24 cellular contexts compared by ENCODE assay signal in the genomic region with DNA sequence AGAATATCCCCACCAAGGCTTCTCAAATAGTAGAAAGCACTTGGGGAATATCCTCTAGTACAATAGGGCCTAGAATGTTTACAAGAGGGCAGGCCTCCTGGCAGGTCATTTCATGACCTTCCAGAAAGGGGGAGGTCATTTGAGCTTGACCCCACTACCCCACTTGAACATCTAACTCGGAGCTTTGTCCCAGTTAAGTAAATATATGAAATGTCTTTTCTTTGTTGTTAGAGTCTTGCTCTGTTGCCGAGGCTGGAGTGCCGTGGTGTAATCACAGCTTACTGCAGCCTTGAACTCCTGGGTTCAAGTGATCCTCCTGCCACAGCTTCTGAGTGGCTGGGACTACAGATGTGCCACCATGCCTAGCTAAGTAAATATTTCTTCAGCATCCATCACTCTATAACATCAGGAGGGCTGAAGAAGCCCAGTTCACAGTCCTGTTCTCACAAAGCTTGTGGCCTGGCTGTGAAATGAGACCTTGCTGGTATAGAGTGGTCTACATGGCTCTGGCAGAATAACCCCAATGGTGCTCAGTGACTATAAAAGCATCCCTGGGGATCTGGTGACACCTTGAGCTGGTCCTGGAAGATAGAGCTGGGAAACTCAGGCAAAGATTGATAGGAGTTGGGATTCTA.
DNase-seq lines count a peak whose midpoint lies in the region; ATAC-seq and TF ChIP-seq lines count a peak whose summit lies in the region.
"Had no signal": no experiment of that assay in that cellular context is flagged by ENCODE, and none has a peak within 500 bp of the region (broad histone marks: within the 10 kb centered on the region; RNA-seq: fewer than 3 reads in every experiment).

No MANE protein-coding gene starts in this region.

- no peaks in the 10 kb centered on the region for H3K36me3 Mint-ChIP-seq in MCF 10A (ENCODE audit: insufficient read depth, unreplicated experiment)
- peaks cover 0 to 8% (median 0%) of the 10 kb centered on the region in 5 donors for H3K36me3 Mint-ChIP-seq in naive thymus-derived CD4-positive, alpha-beta T cell
- H3K36me3 Mint-ChIP-seq: neural progenitor cell had no signal

- H3K4me1 Mint-ChIP-seq in MCF 10A (ENCODE audit: insufficient read depth, unreplicated experiment) = peaks cover 16% of the 10 kb centered on the region
- H3K4me1 Mint-ChIP-seq in naive thymus-derived CD4-positive, alpha-beta T cell = peaks cover 36 to 75% (median 67%) of the 10 kb centered on the region in 7 donors

- H3K9me3 Mint-ChIP-seq in MCF 10A (ENCODE audit: unreplicated experiment) = no peaks in the 10 kb centered on the region
- H3K9me3 Mint-ChIP-seq in naive thymus-derived CD4-positive, alpha-beta T cell = peaks cover 0 to 2% (median 0%) of the 10 kb centered on the region in 11 donors
- H3K9me3 Mint-ChIP-seq: neural progenitor cell had no signal

- no peaks in the 10 kb centered on the region for H3K27me3 Mint-ChIP-seq in MCF 10A (ENCODE audit: insufficient read depth, unreplicated experiment)
- peaks cover 0 to 16% (median 0%) of the 10 kb centered on the region in 5 donors for H3K27me3 Mint-ChIP-seq in naive thymus-derived CD4-positive, alpha-beta T cell

- H3K9ac ChIP-seq in mammary epithelial cell (ENCODE audit: insufficient read depth, low read length) = no peak overlapping the region
- H3K9ac ChIP-seq: neural progenitor cell had no signal

- dilution Hi-C loops in mammary epithelial cell (cut with HindIII; ENCODE audit: low sequenced_read_pairs) = loop anchor here (5.0 to 10.0 kb wide), 2 partner anchors 55 to 103 kb away; no protein-coding TSS in a partner anchor

- 97% methylated on average over 3 of the region's 3 CpGs for WGBS in mammary epithelial cell (ENCODE audit: low coverage, missing lambda C conversion rate)

- no peak overlapping the region for H3K4me2 ChIP-seq in mammary epithelial cell (ENCODE audit: insufficient read depth, low read depth, low read length)
- H3K4me2 ChIP-seq: neural progenitor cell had no signal

- no peak overlapping the region for H3K4me3 Mint-ChIP-seq in MCF 10A (ENCODE audit: unreplicated experiment)
- peak overlapping the region in 9 of 10 donors; percentile 3 to 85 (median 78) for H3K4me3 Mint-ChIP-seq in naive thymus-derived CD4-positive, alpha-beta T cell

- no peak overlapping the region for H3K27ac ChIP-seq in mammary epithelial cell (ENCODE audit: insufficient read depth, low read depth, low read length)
- H3K27ac ChIP-seq in RWPE2 (ENCODE audit: poor library complexity, severe bottlenecking) = peak overlapping the region; percentile 66
- H3K27ac ChIP-seq in naive thymus-derived CD4-positive, alpha-beta T cell (ENCODE audit: low read depth, low read length) = no peak overlapping the region
- H3K27ac ChIP-seq: neural progenitor cell, prostate gland had no signal

- TF ChIP-seq CTCF in MCF 10A (IDR thresholded peaks at IDR 0.05; ENCODE audit: unreplicated experiment) = no peak
- TF ChIP-seq CTCF in mammary epithelial cell (conservative IDR thresholded peaks at IDR 0.05 in 1 of 2, IDR thresholded peaks at IDR 0.05 in 1 of 2; ENCODE audit: extremely low read depth in 1 of 2, insufficient read depth in 1 of 2, low read depth in 1 of 2, low read length in 2 of 2) = no peak
- TF ChIP-seq CTCF in RWPE2 (IDR thresholded peaks at IDR 0.05; ENCODE audit: poor library complexity, severe bottlenecking) = no peak

- H3K4me1 ChIP-seq in mammary epithelial cell (ENCODE audit: insufficient read depth, low read length) = peaks cover 11% of the 10 kb centered on the region
- peaks cover 22% of the 10 kb centered on the region for H3K4me1 ChIP-seq in RWPE2 (ENCODE audit: insufficient read depth, poor library complexity, severe bottlenecking)
- H3K4me1 ChIP-seq in naive thymus-derived CD4-positive, alpha-beta T cell (ENCODE audit: control insufficient read depth in 2 of 2, insufficient read depth in 2 of 2, low read length in 2 of 2) = peaks cover 36 to 51% of the 10 kb centered on the region in 2 donors
- H3K4me1 ChIP-seq: prostate gland had no signal

- no peak overlapping the region for H2AFZ ChIP-seq in mammary epithelial cell (ENCODE audit: low read depth, low read length)
- H2AFZ ChIP-seq: neural progenitor cell had no signal

- BruUV-seq in MCF 10A (replicated peaks; lab: Mats Ljungman, UMichigan) (no TSS peak), mammary epithelial cell (replicated peaks; lab: Mats Ljungman, UMichigan) (no TSS peak)

- in situ Hi-C loops in mammary epithelial cell (cut with MboI; ENCODE audit: low sequenced_read_pairs in 2 of 2) = no loop called here

- peak overlapping the region; percentile 10 for H3K27ac Mint-ChIP-seq in MCF 10A (ENCODE audit: low read depth, unreplicated experiment)
- peak overlapping the region in 8 of 9 donors; percentile 8 to 80 (median 44) for H3K27ac Mint-ChIP-seq in naive thymus-derived CD4-positive, alpha-beta T cell
- H3K27ac Mint-ChIP-seq: neural progenitor cell had no signal

- H4K20me1 ChIP-seq in mammary epithelial cell (ENCODE audit: insufficient read depth, low read length) = no peaks in the 10 kb centered on the region

- POLR2A ChIA-PET in MCF 10A (lab: Yijun Ruan, JAX) = interaction anchor here (1.4 to 2.1 kb wide), 2 partner anchors 11 to 25 kb away, joined by 5 to 8 read pairs; no protein-coding TSS in a partner anchor
- POLR2A ChIA-PET in naive thymus-derived CD4-positive, alpha-beta T cell (lab: Charles Lee) = interaction anchor here (1.0 to 2.0 kb wide), 3 partner anchors 15 to 198 kb away, joined by 3 to 9 read pairs (median 4); partner anchors contain the start of genes ABTB2 and CAPRIN1

- H3K9me3 ChIP-seq in mammary epithelial cell (replicated peaks; ENCODE audit: insufficient read depth, low read length) (no peaks in the 10 kb centered on the region), RWPE2 (ENCODE audit: severe bottlenecking) (no peaks in the 10 kb centered on the region)
- no peaks in the 10 kb centered on the region for H3K9me3 ChIP-seq in naive thymus-derived CD4-positive, alpha-beta T cell (ENCODE audit: control insufficient read depth in 2 of 3, low read length in 3 of 3)
- H3K9me3 ChIP-seq: prostate gland had no signal

- H3K27me3 ChIP-seq in mammary epithelial cell (ENCODE audit: insufficient read depth, low read length) (no peaks in the 10 kb centered on the region), RWPE2 (ENCODE audit: insufficient read depth, poor library complexity, severe bottlenecking) (no peaks in the 10 kb centered on the region)
- no peaks in the 10 kb centered on the region for H3K27me3 ChIP-seq in naive thymus-derived CD4-positive, alpha-beta T cell (ENCODE audit: control insufficient read depth in 2 of 2, insufficient read depth in 2 of 2, low read length in 2 of 2)
- H3K27me3 ChIP-seq: neural progenitor cell had no signal

- no peak overlapping the region for H3K4me3 ChIP-seq in mammary epithelial cell (replicated peaks in 1 of 3; ENCODE audit: insufficient read depth in 1 of 3, low read depth in 2 of 3, low read length in 3 of 3)
- H3K4me3 ChIP-seq in RWPE2 (ENCODE audit: severe bottlenecking) = no peak overlapping the region
- no peak overlapping the region for H3K4me3 ChIP-seq in naive thymus-derived CD4-positive, alpha-beta T cell (ENCODE audit: low read length)
- H3K4me3 ChIP-seq: GM12878, neural progenitor cell, prostate gland, skin epidermis had no signal

- intact Hi-C loops in MCF 10A (cut with micrococcal nuclease) = loop anchor here (5.0 kb wide), 1 partner anchor 108 kb away; the partner anchor contains the start of gene ABTB2
- intact Hi-C loops in mammary epithelial cell (cut with micrococcal nuclease) = loop anchor here (2.0 kb wide), 1 partner anchor 25 kb away; no protein-coding TSS in a partner anchor
- intact Hi-C loops in naive thymus-derived CD4-positive, alpha-beta T cell (cut with micrococcal nuclease) = loop anchor here (2.0 to 10.0 kb wide), 10 partner anchors 47 to 549 kb away; partner anchors contain the start of genes C11orf91 (in 2 of the 2), NAT10 (in 2 of the 2), ABTB2 (in 1 of the 2) and CAT (in 1 of the 2)

- H3K36me3 ChIP-seq in mammary epithelial cell (ENCODE audit: insufficient read depth, low read length) (no peaks in the 10 kb centered on the region), RWPE2 (ENCODE audit: low read depth) (no peaks in the 10 kb centered on the region)
- no peaks in the 10 kb centered on the region for H3K36me3 ChIP-seq in naive thymus-derived CD4-positive, alpha-beta T cell (ENCODE audit: control insufficient read depth in 2 of 3, insufficient read depth in 3 of 3, low read length in 3 of 3)
- H3K36me3 ChIP-seq: neural progenitor cell, prostate gland had no signal

- ATAC-seq in RWPE2 (ENCODE audit: low read depth) (no peak), HG02798 (IDR thresholded peaks at IDR 0.05; ENCODE audit: poor library complexity, unreplicated experiment) (no peak)
- no peak for ATAC-seq in naive thymus-derived CD4-positive, alpha-beta T cell
- ATAC-seq: GM12878, left cardiac atrium had no signal

- CTCF ChIA-PET in MCF 10A (lab: Yijun Ruan, JAX) = interaction anchor here (0.6 to 4.2 kb wide), 7 partner anchors 12 to 75 kb away, joined by 3 to 16 read pairs (median 3); no protein-coding TSS in a partner anchor
- CTCF ChIA-PET in mammary epithelial cell (lab: Charles Lee; ENCODE audit: low non-redundant PET) = no interaction called here
- CTCF ChIA-PET in naive thymus-derived CD4-positive, alpha-beta T cell (lab: Charles Lee) = interaction anchor here (0.8 to 4.0 kb wide), 3 partner anchors 24 to 75 kb away, joined by 3 to 13 read pairs (median 3); no protein-coding TSS in a partner anchor

- DNase-seq in MCF 10A (ENCODE audit: unreplicated experiment) = no peak
- DNase-seq in mammary epithelial cell = no peak
- no peak for DNase-seq in RWPE2 (ENCODE audit: low spot score)
- no peak for DNase-seq in naive thymus-derived CD4-positive, alpha-beta T cell
- DNase-seq in OCI-M2 (lab: John Stamatoyannopoulos, UW; ENCODE audit: unreplicated experiment) = no peak
- no peak for DNase-seq in NCI-H2196 (lab: John Stamatoyannopoulos, UW; ENCODE audit: unreplicated experiment)
- DNase-seq: activated effector memory CD4-positive, alpha-beta T cell treated with Interleukin-2 at 50 U/mL for 16 hours; amniotic stem cell; cortex of kidney; DMS79; HCEC 1CT; KG1; left cardiac atrium; MV-4-11; NCI-H1694; NCI-H2171; NCI-H748 treated with DMSO at 0.1 percent for 48 hours; Right ventricle myocardium superior; stimulated activated CD4-positive, alpha-beta T cell treated with anti-CD3 and anti-CD28 coated beads, Interleukin-1b, Interleukin-23, amount 100 ng/mL, for 48 hours had no signal

- peaks cover 2% of the 10 kb centered on the region for H3K79me2 ChIP-seq in mammary epithelial cell (ENCODE audit: insufficient read depth, low read length)
